Comparison of ENCODE assay signal across 1 cellular context in the genomic region with DNA sequence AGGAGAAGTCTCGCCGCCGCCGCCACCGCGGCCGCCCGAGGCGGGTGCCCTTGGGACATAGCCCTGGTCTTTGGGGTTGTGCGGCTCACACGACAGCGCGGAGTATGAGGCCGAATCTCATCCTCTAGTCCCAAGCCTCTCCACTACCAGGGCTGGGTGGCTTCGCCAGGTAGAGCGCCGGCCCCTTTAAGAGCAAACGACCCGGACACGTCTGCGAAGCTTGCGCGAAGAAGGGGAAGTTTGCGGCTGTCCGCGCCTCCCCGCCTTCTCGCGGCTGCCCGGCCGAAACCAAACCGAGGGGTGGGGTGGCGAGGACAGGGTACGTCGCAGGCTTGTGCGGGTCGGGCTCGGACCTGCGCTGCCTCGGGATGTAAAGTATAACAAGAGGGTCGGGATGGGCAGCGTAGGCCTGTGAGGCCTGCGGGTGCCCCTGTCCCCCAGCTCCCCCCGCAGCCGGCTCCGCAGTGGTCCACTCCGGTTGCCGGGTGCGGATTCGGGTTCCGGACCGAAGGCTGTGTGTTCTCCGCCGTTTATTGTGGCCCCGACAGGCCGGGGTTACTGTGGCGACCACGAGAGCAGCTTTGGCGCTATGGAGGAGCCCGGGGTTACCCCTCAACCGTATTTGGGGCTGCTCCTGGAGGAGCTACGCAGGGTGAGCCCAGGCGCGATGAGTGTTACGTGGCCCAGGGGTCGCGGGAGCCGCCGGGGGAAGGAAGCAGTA.
TF ChIP-seq lines count a peak whose summit lies in the region.

No MANE protein-coding gene starts in this region.

TF ChIP-seq in GM12878, 131 proteins besides CTCF, POLR2A, EP300 and RAD21 (continued from another document):
- TF ChIP-seq BCLAF1 (IDR thresholded peaks at IDR 0.05) (peak; percentile 93), MXI1 (IDR thresholded peaks at IDR 0.05; ENCODE audit: low read depth, low read length) (no peak), POU2F2 (IDR thresholded peaks at IDR 0.05; ENCODE audit: borderline replicate concordance, low read depth, low read length) (no peak), SKIL (IDR thresholded peaks at IDR 0.05; ENCODE audit: low read depth, poor library complexity, severe bottlenecking) (peak; percentile 76), BACH1 (IDR thresholded peaks at IDR 0.05; ENCODE audit: borderline replicate concordance) (peak; percentile 46; the same call in 1 of the 2 replicates), MTA2 (IDR thresholded peaks at IDR 0.05; ENCODE audit: low read depth) (peak; percentile 39; the same call in 1 of the 2 replicates), MYB (IDR thresholded peaks at IDR 0.05; ENCODE audit: borderline replicate concordance, low read depth, low read length) (no peak), YY1 (IDR thresholded peaks at IDR 0.05; ENCODE audit: low read depth, low read length) (peak; percentile 52; the same call in 1 of the 2 replicates), HDAC6 (IDR thresholded peaks at IDR 0.05; ENCODE audit: unreplicated experiment) (no peak), SUZ12 (IDR thresholded peaks at IDR 0.05; ENCODE audit: unreplicated experiment) (no peak)
- TF ChIP-seq, protein P1, sequence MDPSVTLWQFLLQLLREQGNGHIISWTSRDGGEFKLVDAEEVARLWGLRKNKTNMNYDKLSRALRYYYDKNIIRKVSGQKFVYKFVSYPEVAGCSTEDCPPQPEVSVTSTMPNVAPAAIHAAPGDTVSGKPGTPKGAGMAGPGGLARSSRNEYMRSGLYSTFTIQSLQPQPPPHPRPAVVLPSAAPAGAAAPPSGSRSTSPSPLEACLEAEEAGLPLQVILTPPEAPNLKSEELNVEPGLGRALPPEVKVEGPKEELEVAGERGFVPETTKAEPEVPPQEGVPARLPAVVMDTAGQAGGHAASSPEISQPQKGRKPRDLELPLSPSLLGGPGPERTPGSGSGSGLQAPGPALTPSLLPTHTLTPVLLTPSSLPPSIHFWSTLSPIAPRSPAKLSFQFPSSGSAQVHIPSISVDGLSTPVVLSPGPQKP (IDR thresholded peaks at IDR 0.05; ENCODE audit: low read depth, low read length), result no peak; the same call in 1 of the 2 replicates
TF ChIP-seq in GM12878: peak in this region for 46.
